Comparison of ENCODE assay signal across 29 cellular contexts in genomic region chr2:74880054-74880728, GRCh38.
"Had no signal": no experiment of that assay in that cellular context is flagged by ENCODE, and none has a peak within 500 bp of the region (broad histone marks: within the 10 kb centered on the region; RNA-seq: fewer than 3 reads in every experiment).

No MANE protein-coding gene starts in this region.

- H3K27ac Mint-ChIP-seq: activated CD4-positive, alpha-beta memory T cell treated with anti-CD3 and anti-CD28 coated beads, Interleukin-2, amount 10 ng/mL, durations not matched to agents 7 days and 5 days; activated CD4-positive, alpha-beta T cell treated with anti-CD3 and anti-CD28 coated beads, Interleukin-2, amount 10 ng/mL, durations not matched to agents 7 days and 5 days; activated naive CD8-positive, alpha-beta T cell; activated T-cell treated with anti-CD3 and anti-CD28 coated beads, Interleukin-2, amount 50 U/mL, for 72 hours; dendritic cell treated with granulocyte-macrophage colony-stimulating factor and Interleukin-4, amounts not matched to agents 40 ng/mL and 50 ng/mL, for 4 days; T-cell; T-helper 1 cell treated with Interleukin-12 subunit alpha and Interleukin-12 subunit beta and Interleukin-4 antibody, amounts not matched to agents 30 μg/mL and 1 μg/mL, for 36 hours; WTC11 had no signal

- H3K9me3 Mint-ChIP-seq: activated CD4-positive, alpha-beta memory T cell treated with anti-CD3 and anti-CD28 coated beads, Interleukin-2, amount 10 ng/mL, durations not matched to agents 7 days and 5 days; activated CD4-positive, alpha-beta T cell treated with anti-CD3 and anti-CD28 coated beads, Interleukin-2, amount 10 ng/mL, durations not matched to agents 7 days and 5 days; activated T-cell treated with anti-CD3 and anti-CD28 coated beads, Interleukin-2, amount 50 U/mL, for 72 hours; central memory CD8-positive, alpha-beta T cell; dendritic cell treated with granulocyte-macrophage colony-stimulating factor and Interleukin-4, amounts not matched to agents 40 ng/mL and 50 ng/mL, for 4 days; T-cell; T-helper 1 cell treated with Interleukin-12 subunit alpha and Interleukin-12 subunit beta and Interleukin-4 antibody, amounts not matched to agents 30 μg/mL and 1 μg/mL, for 36 hours; WTC11 had no signal

- H3K4me1 Mint-ChIP-seq: WTC11 had no signal

- H3K9me3 ChIP-seq: esophagus squamous epithelium, gastroesophageal sphincter had no signal

- H3K4me3 Mint-ChIP-seq: activated CD4-positive, alpha-beta memory T cell treated with anti-CD3 and anti-CD28 coated beads, Interleukin-2, amount 10 ng/mL, durations not matched to agents 7 days and 5 days; activated CD4-positive, alpha-beta T cell treated with anti-CD3 and anti-CD28 coated beads, Interleukin-2, amount 10 ng/mL, durations not matched to agents 7 days and 5 days; activated naive CD8-positive, alpha-beta T cell; activated T-cell treated with anti-CD3 and anti-CD28 coated beads, Interleukin-2, amount 50 U/mL, for 72 hours; central memory CD8-positive, alpha-beta T cell; dendritic cell treated with granulocyte-macrophage colony-stimulating factor and Interleukin-4, amounts not matched to agents 40 ng/mL and 50 ng/mL, for 4 days; T-cell; T-helper 1 cell treated with Interleukin-12 subunit alpha and Interleukin-12 subunit beta and Interleukin-4 antibody, amounts not matched to agents 30 μg/mL and 1 μg/mL, for 36 hours; WTC11 had no signal

- H3K27me3 ChIP-seq: brain microvascular endothelial cell, dorsolateral prefrontal cortex, esophagus squamous epithelium, gastroesophageal sphincter had no signal

- DNase-seq: activated CD4-positive, alpha-beta memory T cell treated with anti-CD3 and anti-CD28 coated beads, Interleukin-2, amount 10 ng/mL, durations not matched to agents 7 days and 5 days; activated CD4-positive, alpha-beta T cell treated with anti-CD3 and anti-CD28 coated beads for 1 hour; activated CD4-positive, alpha-beta T cell treated with anti-CD3 and anti-CD28 coated beads for 4 hours; activated CD4-positive, alpha-beta T cell treated with anti-CD3 and anti-CD28 coated beads, Interleukin-2, amount 10 ng/mL, durations not matched to agents 7 days and 5 days; activated CD4-positive, alpha-beta T cell treated with anti-CD3 and anti-CD28 coated beads, Interleukin-2, amount 50 U/mL, for 4 hours; activated gamma-delta T cell; activated naive CD4-positive, alpha-beta T cell; activated naive CD4-positive, alpha-beta T cell treated with anti-CD3 and anti-CD28 coated beads, Interleukin-2, amount 50 U/mL, for 16 hours; activated T-cell treated with anti-CD3 and anti-CD28 coated beads, Interleukin-2, amount 50 U/mL, for 1 hour; activated T-cell treated with anti-CD3 and anti-CD28 coated beads, Interleukin-2, amount 50 U/mL, for 72 hours; amniotic stem cell; anterior cingulate cortex; brain microvascular endothelial cell; dorsolateral prefrontal cortex; effector memory CD4-positive, alpha-beta T cell; esophagus squamous epithelium; foreskin melanocyte; SW 1271; T-cell; T1000 had no signal

- H3K27ac ChIP-seq: brain microvascular endothelial cell, coronary artery, dorsolateral prefrontal cortex, epithelial cell of prostate, esophagus squamous epithelium, gastroesophageal sphincter, VCaP had no signal

- H3K27me3 Mint-ChIP-seq: activated CD4-positive, alpha-beta memory T cell treated with anti-CD3 and anti-CD28 coated beads, Interleukin-2, amount 10 ng/mL, durations not matched to agents 7 days and 5 days; activated CD4-positive, alpha-beta T cell treated with anti-CD3 and anti-CD28 coated beads, Interleukin-2, amount 10 ng/mL, durations not matched to agents 7 days and 5 days; activated naive CD8-positive, alpha-beta T cell; central memory CD8-positive, alpha-beta T cell; dendritic cell treated with granulocyte-macrophage colony-stimulating factor and Interleukin-4, amounts not matched to agents 40 ng/mL and 50 ng/mL, for 4 days; T-cell had no signal

- H3K4me3 ChIP-seq: coronary artery, dorsolateral prefrontal cortex, esophagus squamous epithelium, gastroesophageal sphincter had no signal
